Comparison of ENCODE assay signal across 1 cellular context in the genomic region with DNA sequence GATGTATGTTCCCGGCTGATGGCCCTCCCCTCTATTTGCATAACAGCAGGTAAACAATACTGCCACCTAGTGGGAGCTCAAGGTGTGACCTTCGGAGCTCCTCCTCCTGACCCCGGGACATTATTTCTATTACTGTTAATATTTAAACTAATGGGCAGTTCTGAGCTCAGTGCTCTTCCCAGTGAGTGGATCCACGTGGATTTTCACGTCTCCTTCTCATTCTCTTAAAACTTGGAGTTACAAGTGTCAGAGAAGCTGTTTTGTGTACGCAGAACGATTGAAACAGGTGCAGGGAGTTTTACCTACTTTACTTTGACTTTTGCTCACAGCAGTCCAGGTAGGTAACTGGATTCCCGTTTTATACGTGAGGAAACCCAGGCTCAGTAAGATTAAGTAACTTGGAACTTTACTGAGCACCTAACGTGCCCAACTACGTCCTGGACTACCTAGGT.
TF ChIP-seq lines count a peak whose summit lies in the region.

No MANE protein-coding gene starts in this region.

TF ChIP-seq in HepG2, 621 proteins besides CTCF, POLR2A, EP300 and RAD21 (continued from another document):
- TF ChIP-seq, protein P1, sequence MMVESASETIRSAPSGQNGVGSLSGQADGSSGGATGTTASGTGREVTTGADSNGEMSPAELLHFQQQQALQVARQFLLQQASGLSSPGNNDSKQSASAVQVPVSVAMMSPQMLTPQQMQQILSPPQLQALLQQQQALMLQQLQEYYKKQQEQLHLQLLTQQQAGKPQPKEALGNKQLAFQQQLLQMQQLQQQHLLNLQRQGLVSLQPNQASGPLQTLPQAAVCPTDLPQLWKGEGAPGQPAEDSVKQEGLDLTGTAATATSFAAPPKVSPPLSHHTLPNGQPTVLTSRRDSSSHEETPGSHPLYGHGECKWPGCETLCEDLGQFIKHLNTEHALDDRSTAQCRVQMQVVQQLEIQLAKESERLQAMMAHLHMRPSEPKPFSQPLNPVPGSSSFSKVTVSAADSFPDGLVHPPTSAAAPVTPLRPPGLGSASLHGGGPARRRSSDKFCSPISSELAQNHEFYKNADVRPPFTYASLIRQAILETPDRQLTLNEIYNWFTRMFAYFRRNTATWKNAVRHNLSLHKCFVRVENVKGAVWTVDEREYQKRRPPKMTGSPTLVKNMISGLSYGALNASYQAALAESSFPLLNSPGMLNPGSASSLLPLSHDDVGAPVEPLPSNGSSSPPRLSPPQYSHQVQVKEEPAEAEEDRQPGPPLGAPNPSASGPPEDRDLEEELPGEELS (CRISPR knock-in tag; IDR thresholded peaks at IDR 0.05), result no peak
